ENCODE assay signal across 21 cellular contexts in the genomic region with DNA sequence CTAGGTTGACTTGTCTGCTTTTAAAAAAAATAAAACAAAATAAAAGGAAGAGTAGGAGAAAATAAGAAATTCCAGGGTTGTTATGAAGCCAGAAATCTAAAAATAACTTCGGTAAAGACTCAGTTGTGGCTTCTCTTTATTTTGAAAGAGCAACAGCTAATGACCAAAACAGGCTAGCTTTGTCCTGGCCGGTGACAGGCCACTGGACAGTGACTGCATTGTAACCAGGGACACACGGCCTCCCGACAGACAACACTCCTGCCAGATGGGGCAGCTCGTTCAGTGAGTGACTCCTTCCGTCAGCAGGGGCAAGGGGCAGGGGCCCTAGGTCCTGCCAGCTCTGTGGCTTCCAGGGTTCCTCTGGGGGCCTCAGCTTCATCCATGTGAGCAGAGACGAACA.
DNase-seq lines count a peak whose midpoint lies in the region; ATAC-seq and TF ChIP-seq lines count a peak whose summit lies in the region.
"Had no signal": no experiment of that assay in that cellular context is flagged by ENCODE, and none has a peak within 500 bp of the region (broad histone marks: within the 10 kb centered on the region; RNA-seq: fewer than 3 reads in every experiment).

No MANE protein-coding gene starts in this region.

- peak overlapping the region in 1 of 2 experiments; percentile 81 for H3K4ac ChIP-seq in mesenchymal stem cell (ENCODE audit: low read depth in 1 of 2, low read length in 2 of 2)

- intact Hi-C loops in OCI-LY7 (cut with micrococcal nuclease; ENCODE audit: unreplicated experiment) (loop anchor here (2.0 to 5.0 kb wide), 3 partner anchors 223 to 669 kb away; a partner anchor contains a TSS), sciatic nerve (cut with DNase I) (loop anchor here (10.0 kb wide), 2 partner anchors 451 to 661 kb away; no protein-coding TSS in a partner anchor)

- no TSS peak for BruUV-seq in OCI-LY7 (replicated peaks; lab: Mats Ljungman, UMichigan)

- H2BK5ac ChIP-seq in mesenchymal stem cell (ENCODE audit: low read depth, low read length, poor library complexity, severe bottlenecking): no peak overlapping the region

- H2BK15ac ChIP-seq in mesenchymal stem cell (ENCODE audit: low read depth, poor library complexity, severe bottlenecking): no peak overlapping the region

- no peak overlapping the region for H3K4me3 ChIP-seq in OCI-LY7 (ENCODE audit: low read depth, low read length, poor library complexity, severe bottlenecking)
- H3K4me3 ChIP-seq in mesenchymal stem cell (ENCODE audit: insufficient read depth in 1 of 2, low read depth in 1 of 2, low read length in 2 of 2): no peak overlapping the region
- H3K4me3 ChIP-seq: lower lobe of right lung, psoas muscle, thyroid gland had no signal

- no peak overlapping the region for H2BK120ac ChIP-seq in mesenchymal stem cell (ENCODE audit: low read depth, low read length)

- CTCF ChIA-PET in OCI-LY7 (lab: Charles Lee; ENCODE audit: unreplicated experiment): interaction anchor here (0.6 kb wide), 1 partner anchor 240 kb away, joined by 8 read pairs; no protein-coding TSS in a partner anchor

- peak; percentile 63 for ATAC-seq in sciatic nerve
- no peak for ATAC-seq in GM21526 (IDR thresholded peaks at IDR 0.05; ENCODE audit: low FRiP score, unreplicated experiment)
- ATAC-seq in HG02840 (IDR thresholded peaks at IDR 0.05; ENCODE audit: low FRiP score, unreplicated experiment): no peak
- ATAC-seq: effector memory CD8-positive, alpha-beta T cell; lower lobe of right lung; natural killer cell treated with Interleukin-12 subunit alpha and Interleukin-12 subunit beta and Interleukin-15 and Interleukin-18, amount 100 ng/mL, for 72 hours; psoas muscle; WTC11 had no signal

- H3K9me2 ChIP-seq in OCI-LY7 (ENCODE audit: insufficient read depth, low read length): no peaks in the 10 kb centered on the region

- no peaks in the 10 kb centered on the region for H3K79me2 ChIP-seq in OCI-LY7 (ENCODE audit: insufficient read depth, low read depth, low read length)

- H3K14ac ChIP-seq in mesenchymal stem cell (ENCODE audit: low read length in 2 of 2): no peak overlapping the region

- H3K36me3 ChIP-seq in OCI-LY7 (ENCODE audit: insufficient read depth, low read length): no peaks in the 10 kb centered on the region
- no peaks in the 10 kb centered on the region for H3K36me3 ChIP-seq in mesenchymal stem cell (ENCODE audit: control insufficient read depth in 1 of 2, insufficient read depth in 2 of 2, low read depth in 1 of 2, low read length in 2 of 2)
- H3K36me3 ChIP-seq: lower lobe of right lung, thyroid gland had no signal

- H3K27ac ChIP-seq in OCI-LY7 (ENCODE audit: low read depth, low read length, poor library complexity, severe bottlenecking) (no peak overlapping the region), mesenchymal stem cell (ENCODE audit: low read length, poor library complexity, severe bottlenecking) (no peak overlapping the region)
- H3K27ac ChIP-seq: lower lobe of right lung, psoas muscle had no signal

- H4K91ac ChIP-seq in mesenchymal stem cell (ENCODE audit: low read length): no peak overlapping the region

- H4K20me1 ChIP-seq in OCI-LY7 (ENCODE audit: insufficient read depth, low read length): no peaks in the 10 kb centered on the region

- peak overlapping the region; percentile 3 for H3K9ac ChIP-seq in mesenchymal stem cell (ENCODE audit: low read length)

- H2AFZ ChIP-seq in OCI-LY7 (ENCODE audit: low read length): peak overlapping the region; percentile 3; the same call in 1 of the 2 replicates
- no peak overlapping the region for H2AFZ ChIP-seq in mesenchymal stem cell (ENCODE audit: low read depth, low read length)

- H4K8ac ChIP-seq in mesenchymal stem cell (ENCODE audit: low read length): peak overlapping the region; percentile 78

- H3K18ac ChIP-seq in mesenchymal stem cell (ENCODE audit: low read depth in 1 of 2, low read length in 2 of 2): peak overlapping the region in 1 of 2 experiments; percentile 44

- 28% methylated on average over 7 of the region's 7 CpGs for WGBS in mesenchymal stem cell

- H3K9me3 ChIP-seq in OCI-LY7 (ENCODE audit: low read length) (no peaks in the 10 kb centered on the region), mesenchymal stem cell (ENCODE audit: control insufficient read depth, low read length) (no peaks in the 10 kb centered on the region)
- H3K9me3 ChIP-seq: lower lobe of right lung, psoas muscle, thyroid gland had no signal

- H3K4me1 ChIP-seq in OCI-LY7 (ENCODE audit: insufficient read depth, low read length, poor library complexity, severe bottlenecking): peaks cover 10% of the 10 kb centered on the region
- peaks cover 21% of the 10 kb centered on the region for H3K4me1 ChIP-seq in mesenchymal stem cell (ENCODE audit: control insufficient read depth, insufficient read depth, low read depth, low read length)
- H3K4me1 ChIP-seq: psoas muscle had no signal

- DNase-seq in Ammon's horn (ENCODE audit: low spot score) (peak; percentile 60), OCI-LY7 (ENCODE audit: low spot score) (no peak), mesenchymal stem cell (peak; percentile 81), sciatic nerve (ENCODE audit: low spot score) (no peak), iPS-NIHi7 (ENCODE audit: extremely low spot score) (no peak), OCI-M1 (lab: John Stamatoyannopoulos, UW) (no peak)
- DNase-seq: activated CD8-positive, alpha-beta memory T cell treated with anti-CD3 and anti-CD28 coated beads for 24 hours; activated T-cell treated with anti-CD3 and anti-CD28 coated beads, Interleukin-2, amount 50 U/mL, for 48 hours; AML-193; COR-L47; effector memory CD8-positive, alpha-beta T cell; lower lobe of right lung; NCI-H1436 treated with DMSO at 0.1 percent for 48 hours; NCI-H774; stimulated activated CD4-positive, alpha-beta T cell treated with anti-CD3 and anti-CD28 coated beads, Interleukin-12 subunit alpha, Interleukin-12 subunit beta, amount 100 ng/mL, for 4 hours; thyroid gland had no signal

- H3K27me3 ChIP-seq in mesenchymal stem cell (ENCODE audit: control insufficient read depth in 1 of 2, insufficient read depth in 1 of 2, low read length in 2 of 2): peaks cover 0 to 25% of the 10 kb centered on the region in 2 experiments
- H3K27me3 ChIP-seq: thyroid gland had no signal

- H3K4me2 ChIP-seq in OCI-LY7 (ENCODE audit: low read length) (no peak overlapping the region), mesenchymal stem cell (ENCODE audit: low read length, poor library complexity, severe bottlenecking) (no peak overlapping the region)

- peak overlapping the region; percentile 26 for H2AK5ac ChIP-seq in mesenchymal stem cell (ENCODE audit: low read length, severe bottlenecking)

- H3K23ac ChIP-seq in mesenchymal stem cell (ENCODE audit: low read length in 2 of 2): no peak overlapping the region

- TF ChIP-seq CTCF in OCI-LY7 (conservative IDR thresholded peaks at IDR 0.05; ENCODE audit: low read length): no peak

- POLR2A ChIA-PET in OCI-LY7 (lab: Charles Lee): interaction anchor here (0.9 to 1.0 kb wide), 2 partner anchors 322 to 443 kb away, joined by 3 read pairs; no protein-coding TSS in a partner anchor

- H3K79me1 ChIP-seq in mesenchymal stem cell (replicated peaks; ENCODE audit: low read length, poor library complexity, severe bottlenecking): no peaks in the 10 kb centered on the region

- H2BK12ac ChIP-seq in mesenchymal stem cell (ENCODE audit: low read length in 2 of 2): peak overlapping the region; percentile 46 to 61

Comparison
In these comparisons a context has a peak if more than half of its experiments do, and no peak if none do; other contexts are left out.
1. DNase-seq: peak in Ammon's horn (single experiment) and mesenchymal stem cell (single experiment); none in OCI-LY7 (single experiment), sciatic nerve (single experiment), iPS-NIHi7 (single experiment) and OCI-M1 (single experiment).